16 cellular contexts compared by ENCODE assay signal in the genomic region with DNA sequence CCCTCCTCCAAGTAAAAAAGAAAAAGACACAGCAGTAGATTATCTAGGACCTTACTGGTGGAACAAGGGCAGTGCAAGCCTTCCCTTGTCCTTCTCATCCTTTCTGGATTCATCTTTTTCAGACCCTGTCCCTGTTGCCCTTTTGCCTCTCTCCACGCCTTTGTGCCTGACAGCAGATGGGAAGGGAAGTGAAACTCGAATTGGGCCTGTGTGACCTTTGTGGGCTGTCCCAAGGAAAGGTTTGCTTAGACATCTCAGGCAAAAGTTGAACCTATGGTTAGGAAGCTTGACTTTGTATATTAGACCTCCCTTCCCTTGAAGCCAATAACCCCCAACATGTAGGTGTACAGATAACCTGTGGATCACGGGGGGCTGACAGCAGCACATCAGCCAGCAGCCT.
DNase-seq lines count a peak whose midpoint lies in the region; ATAC-seq and TF ChIP-seq lines count a peak whose summit lies in the region.
"Had no signal": no experiment of that assay in that cellular context is flagged by ENCODE, and none has a peak within 500 bp of the region (broad histone marks: within the 10 kb centered on the region; RNA-seq: fewer than 3 reads in every experiment).

No MANE protein-coding gene starts in this region.

- no peak overlapping the region for H3T11ph ChIP-seq in H9 (ENCODE audit: low read length)

- no peaks in the 10 kb centered on the region for H4K20me1 ChIP-seq in H9 (ENCODE audit: control insufficient read depth, insufficient read depth, insufficient read length)

- no peak overlapping the region for H4K91ac ChIP-seq in H9 (ENCODE audit: insufficient read length, low read depth, low read length)

- no peak overlapping the region for H3K4ac ChIP-seq in H9 (ENCODE audit: low read depth, low read length)

- TF ChIP-seq CTCF in H9 (conservative IDR thresholded peaks at IDR 0.05): no peak; the same call in 2 of the 3 replicates

- no peak overlapping the region for H2BK120ac ChIP-seq in H9 (ENCODE audit: low read depth, low read length, poor library complexity, severe bottlenecking)

- H3K9ac ChIP-seq in H9 (ENCODE audit: extremely low read depth, insufficient read length, low read length): no peak overlapping the region

- no peak overlapping the region for H3K56ac ChIP-seq in H9 (ENCODE audit: insufficient read length, low read depth, low read length)

- no peak overlapping the region for H2AK5ac ChIP-seq in H9 (ENCODE audit: insufficient read length, low read length)

- H2AFZ ChIP-seq in H9 (ENCODE audit: low read length): no peak overlapping the region

- H2BK15ac ChIP-seq in H9 (ENCODE audit: low read depth, low read length): no peak overlapping the region

- no peak overlapping the region for H3K18ac ChIP-seq in H9 (ENCODE audit: insufficient read length, low read depth, low read length)

- no peak overlapping the region for H3K23ac ChIP-seq in H9 (ENCODE audit: insufficient read length, low read depth, low read length)

- peaks cover 6% of the 10 kb centered on the region for H3K27me3 Mint-ChIP-seq in H9 (ENCODE audit: low read depth)
- H3K27me3 Mint-ChIP-seq: activated CD4-positive, alpha-beta T cell treated with anti-CD3 and anti-CD28 coated beads, Interleukin-2, amount 10 ng/mL, durations not matched to agents 24 days and 14 days; activated T-helper 17 cell treated with anti-CD3 and anti-CD28 coated beads, Interleukin-2, amount 50 U/mL, for 72 hours; CD8-positive, alpha-beta memory T cell had no signal

- H2BK12ac ChIP-seq in H9 (ENCODE audit: insufficient read length, low read depth, low read length): no peak overlapping the region

- no peak overlapping the region for H2BK20ac ChIP-seq in H9 (ENCODE audit: low read depth, low read length, poor library complexity, severe bottlenecking)

- no peaks in the 10 kb centered on the region for H3K36me3 Mint-ChIP-seq in H9 (ENCODE audit: insufficient read depth in 1 of 3, low read depth in 3 of 3)
- H3K36me3 Mint-ChIP-seq: CD8-positive, alpha-beta memory T cell had no signal

- no peaks in the 10 kb centered on the region for H3K79me2 ChIP-seq in H9 (ENCODE audit: insufficient read depth, low read length)

- H3K79me1 ChIP-seq in H9 (ENCODE audit: insufficient read depth, low read depth, low read length, poor library complexity, severe bottlenecking): no peaks in the 10 kb centered on the region

- H3K27me3 ChIP-seq in H9 (ENCODE audit: insufficient read depth, low read length): no peaks in the 10 kb centered on the region
- H3K27me3 ChIP-seq: breast epithelium, sigmoid colon had no signal

- no peaks in the 10 kb centered on the region for H3K4me1 ChIP-seq in H9 (ENCODE audit: insufficient read depth, low read length)
- H3K4me1 ChIP-seq: breast epithelium had no signal

- peak overlapping the region in 2 of 3 experiments; percentile 19 to 50; a peak in 4 of 7 replicates for H3K27ac Mint-ChIP-seq in H9
- H3K27ac Mint-ChIP-seq: activated CD4-positive, alpha-beta T cell treated with anti-CD3 and anti-CD28 coated beads, Interleukin-2, amount 10 ng/mL, durations not matched to agents 24 days and 14 days; activated T-helper 17 cell treated with anti-CD3 and anti-CD28 coated beads, Interleukin-2, amount 50 U/mL, for 72 hours had no signal

- no peaks in the 10 kb centered on the region for H3K9me3 Mint-ChIP-seq in H9
- H3K9me3 Mint-ChIP-seq: activated CD4-positive, alpha-beta T cell treated with anti-CD3 and anti-CD28 coated beads, Interleukin-2, amount 10 ng/mL, durations not matched to agents 24 days and 14 days; activated T-helper 17 cell treated with anti-CD3 and anti-CD28 coated beads, Interleukin-2, amount 50 U/mL, for 72 hours; CD8-positive, alpha-beta memory T cell had no signal

- H3K4me2 ChIP-seq in H9 (ENCODE audit: insufficient read depth, insufficient read length, low read length): no peak overlapping the region

- no peak overlapping the region for H2BK5ac ChIP-seq in H9 (ENCODE audit: insufficient read length, low read length)

- ATAC-seq in GM18511 (IDR thresholded peaks at IDR 0.05; ENCODE audit: unreplicated experiment): peak; percentile 44
- ATAC-seq: activated T-helper 17 cell treated with anti-CD3 and anti-CD28 coated beads, Interleukin-2, amount 50 U/mL, for 72 hours; left colon had no signal

- no peak overlapping the region for H4K8ac ChIP-seq in H9 (replicated peaks; ENCODE audit: insufficient read length, low read depth, low read length)

- no CpG with 5 or more reads among the region's 3 CpGs for WGBS in H9 (ENCODE audit: extremely low coverage, insufficient read length, low lambda C conversion rate)

- no peak overlapping the region for H3K4me3 Mint-ChIP-seq in H9
- H3K4me3 Mint-ChIP-seq: activated CD4-positive, alpha-beta T cell treated with anti-CD3 and anti-CD28 coated beads, Interleukin-2, amount 10 ng/mL, durations not matched to agents 24 days and 14 days; activated T-helper 17 cell treated with anti-CD3 and anti-CD28 coated beads, Interleukin-2, amount 50 U/mL, for 72 hours; CD8-positive, alpha-beta memory T cell had no signal

- H4K5ac ChIP-seq in H9 (ENCODE audit: insufficient read length, low read depth, low read length): no peak overlapping the region

- DNase-seq in H9 (no peak), MV-4-11 (lab: John Stamatoyannopoulos, UW) (peak; percentile 84), medulla oblongata (ENCODE audit: extremely low spot score) (peak; percentile 35), kidney glomerular epithelial cell (lab: John Stamatoyannopoulos, UW) (no peak), NCI-H69 (lab: John Stamatoyannopoulos, UW) (no peak)
- no peak for DNase-seq in stimulated activated CD4-positive, alpha-beta T cell treated with anti-CD3 and anti-CD28 coated beads, Interleukin-2, amount 100 ng/mL, for 48 hours
- DNase-seq: activated CD4-positive, alpha-beta T cell treated with anti-CD3 and anti-CD28 coated beads, Interleukin-2, amount 10 ng/mL, durations not matched to agents 24 days and 14 days; CD8-positive, alpha-beta memory T cell; glutamatergic neuron; left colon; NCI-H1417 treated with DMSO at 0.1 percent for 48 hours; NCI-H774; sigmoid colon had no signal

- no peak overlapping the region for H3K27ac ChIP-seq in H9 (ENCODE audit: insufficient read length, low read depth, low read length)
- H3K27ac ChIP-seq: breast epithelium, sigmoid colon had no signal

- H3K23me2 ChIP-seq in H9 (ENCODE audit: insufficient read length, low read depth, low read length, poor library complexity, severe bottlenecking): no peaks in the 10 kb centered on the region

- no peaks in the 10 kb centered on the region for H3K9me3 ChIP-seq in H9 (ENCODE audit: control insufficient read depth, low read depth, low read length)
- H3K9me3 ChIP-seq: breast epithelium, sigmoid colon had no signal

- H3K14ac ChIP-seq in H9 (ENCODE audit: insufficient read depth, low read length): no peak overlapping the region

- H3K4me1 Mint-ChIP-seq in H9: peaks cover 16 to 30% of the 10 kb centered on the region in 2 experiments

Comparison
In these comparisons a context has a peak if more than half of its experiments do, and no peak if none do; other contexts are left out.
1. DNase-seq: peak in MV-4-11 (single experiment) and medulla oblongata (single experiment); none in H9 (single experiment), kidney glomerular epithelial cell (single experiment), stimulated activated CD4-positive, alpha-beta T cell treated with anti-CD3 and anti-CD28 coated beads, Interleukin-2, amount 100 ng/mL, for 48 hours (0 of 2) and NCI-H69 (single experiment).